23 cellular contexts compared by ENCODE assay signal in genomic region chr18:47815486-47816270, GRCh38.
DNase-seq lines count a peak whose midpoint lies in the region; ATAC-seq and TF ChIP-seq lines count a peak whose summit lies in the region.
"Had no signal": no experiment of that assay in that cellular context is flagged by ENCODE, and none has a peak within 500 bp of the region (broad histone marks: within the 10 kb centered on the region; RNA-seq: fewer than 3 reads in every experiment).

No MANE protein-coding gene starts in this region.

- H3F3A ChIP-seq in PC-9 (ENCODE audit: insufficient read depth, low read depth), result no peaks in the 10 kb centered on the region

- H4K91ac ChIP-seq in H9 (ENCODE audit: insufficient read length, low read depth, low read length), result no peak overlapping the region

- peaks cover 2 to 12% (median 4%) of the 10 kb centered on the region in 3 experiments; a peak in 3 of 7 replicates for H3K36me3 Mint-ChIP-seq in H9 (ENCODE audit: insufficient read depth in 1 of 3, low read depth in 3 of 3)

- no peak overlapping the region for H3K4ac ChIP-seq in H9 (ENCODE audit: low read depth, low read length)

- 0 out of 5 replicates have a peak, but pooled peaks cover 0 to 1% of the 10 kb centered on the region in 2 experiments for H3K9me3 Mint-ChIP-seq in H9
- H3K9me3 Mint-ChIP-seq: activated T-helper 17 cell treated with anti-CD3 and anti-CD28 coated beads, Interleukin-2, amount 50 U/mL, for 72 hours; CD8-positive, alpha-beta T cell had no signal

- no peak overlapping the region for H3K4me3 ChIP-seq in PC-9
- no peak overlapping the region for H3K4me3 ChIP-seq in fibroblast of pulmonary artery (replicated peaks; ENCODE audit: low read depth, low read length)
- no peak overlapping the region for H3K4me3 ChIP-seq in prostate gland
- H3K4me3 ChIP-seq in psoas muscle, result no peak overlapping the region
- H3K4me3 ChIP-seq: left ventricle myocardium inferior, SJSA1, testis had no signal

- no peaks in the 10 kb centered on the region for H3K27me3 ChIP-seq in H9 (ENCODE audit: insufficient read depth, low read length)
- no peaks in the 10 kb centered on the region for H3K27me3 ChIP-seq in PC-9 (ENCODE audit: insufficient read depth, low read depth)
- H3K27me3 ChIP-seq in prostate gland (replicated peaks; ENCODE audit: insufficient read depth), result no peaks in the 10 kb centered on the region
- no peaks in the 10 kb centered on the region for H3K27me3 ChIP-seq in psoas muscle (ENCODE audit: insufficient read depth in 3 of 3, low read length in 2 of 3)
- H3K27me3 ChIP-seq: SJSA1, testis had no signal

- H3K9me2 ChIP-seq in PC-9 (ENCODE audit: insufficient read depth), result no peaks in the 10 kb centered on the region

- POLR2A ChIA-PET in PC-9 (lab: Charles Lee; ENCODE audit: unreplicated experiment), result interaction anchor here (0.6 to 0.7 kb wide), 2 partner anchors 115 to 245 kb away, joined by 3 to 4 read pairs; no protein-coding TSS in a partner anchor

- H3K4me1 ChIP-seq in H9 (ENCODE audit: insufficient read depth, low read length) (peaks cover 12% of the 10 kb centered on the region), PC-9 (replicated peaks; ENCODE audit: insufficient read depth) (no peaks in the 10 kb centered on the region), prostate gland (replicated peaks) (no peaks in the 10 kb centered on the region), psoas muscle (peaks cover 2% of the 10 kb centered on the region)
- H3K4me1 ChIP-seq: SJSA1 had no signal

- no TSS peak for BruUV-seq in PC-9 (replicated peaks; lab: Mats Ljungman, UMichigan)

- WGBS in H9 (ENCODE audit: extremely low coverage, insufficient read length, low lambda C conversion rate), result no CpG with 5 or more reads among the region's 5 CpGs
- 46% methylated on average over 5 of the region's 5 CpGs for WGBS in prostate gland
- 65 to 68% (median 68%) methylated on average over 5 of the region's 5 CpGs for WGBS in psoas muscle, 3 donors

- H3K4me3 Mint-ChIP-seq in H9, result no peak overlapping the region
- H3K4me3 Mint-ChIP-seq: activated naive CD8-positive, alpha-beta T cell treated with anti-CD3 and anti-CD28 coated beads for 36 hours; activated T-helper 17 cell treated with anti-CD3 and anti-CD28 coated beads, Interleukin-2, amount 50 U/mL, for 72 hours; CD8-positive, alpha-beta T cell; stimulated activated naive B cell treated with anti-CD40 and anti-IgM and Interleukin-4, amounts not matched to agents 10 μg/mL and 1 μg/mL and 100 μg/mL, for 72 hours had no signal

- peak overlapping the region in 2 of 3 experiments; percentile 21 to 86; a peak in 4 of 7 replicates for H3K27ac Mint-ChIP-seq in H9
- H3K27ac Mint-ChIP-seq: activated naive CD8-positive, alpha-beta T cell treated with anti-CD3 and anti-CD28 coated beads for 36 hours; activated T-helper 17 cell treated with anti-CD3 and anti-CD28 coated beads, Interleukin-2, amount 50 U/mL, for 72 hours; CD8-positive, alpha-beta T cell; stimulated activated naive B cell treated with anti-CD40 and anti-IgM and Interleukin-4, amounts not matched to agents 10 μg/mL and 1 μg/mL and 100 μg/mL, for 72 hours had no signal

- no peak for ATAC-seq in psoas muscle
- ATAC-seq: activated T-helper 17 cell treated with anti-CD3 and anti-CD28 coated beads, Interleukin-2, amount 50 U/mL, for 72 hours; CD8-positive, alpha-beta T cell; Panc1; stimulated activated naive B cell treated with anti-CD40 and anti-IgM and Interleukin-4, amounts not matched to agents 10 μg/mL and 1 μg/mL and 100 μg/mL, for 72 hours had no signal

- H2BK120ac ChIP-seq in H9 (ENCODE audit: low read depth, low read length, poor library complexity, severe bottlenecking), result no peak overlapping the region

- no peak overlapping the region for H4K8ac ChIP-seq in H9 (replicated peaks; ENCODE audit: insufficient read length, low read depth, low read length)

- no peak overlapping the region for H3T11ph ChIP-seq in H9 (ENCODE audit: low read length)

- H2BK12ac ChIP-seq in H9 (ENCODE audit: insufficient read length, low read depth, low read length), result no peak overlapping the region

- no peak overlapping the region for H2AK5ac ChIP-seq in H9 (ENCODE audit: insufficient read length, low read length)

- H3K9ac ChIP-seq in H9 (ENCODE audit: extremely low read depth, insufficient read length, low read length), result no peak overlapping the region

- H3K9me3 ChIP-seq in H9 (ENCODE audit: control insufficient read depth, low read depth, low read length) (no peaks in the 10 kb centered on the region), PC-9 (ENCODE audit: insufficient read depth, low read depth) (no peaks in the 10 kb centered on the region), prostate gland (no peaks in the 10 kb centered on the region), psoas muscle (no peaks in the 10 kb centered on the region)
- H3K9me3 ChIP-seq: left ventricle myocardium inferior, SJSA1, testis had no signal

- no peak overlapping the region for H3K18ac ChIP-seq in H9 (ENCODE audit: insufficient read length, low read depth, low read length)

- no peaks in the 10 kb centered on the region for H3K27me3 Mint-ChIP-seq in H9 (ENCODE audit: low read depth)
- H3K27me3 Mint-ChIP-seq: activated naive CD8-positive, alpha-beta T cell treated with anti-CD3 and anti-CD28 coated beads for 36 hours; activated T-helper 17 cell treated with anti-CD3 and anti-CD28 coated beads, Interleukin-2, amount 50 U/mL, for 72 hours; stimulated activated naive B cell treated with anti-CD40 and anti-IgM and Interleukin-4, amounts not matched to agents 10 μg/mL and 1 μg/mL and 100 μg/mL, for 72 hours had no signal

- TF ChIP-seq CTCF in H9 (conservative IDR thresholded peaks at IDR 0.05), result no peak
- TF ChIP-seq CTCF in PC-9 (conservative IDR thresholded peaks at IDR 0.05), result no peak
- TF ChIP-seq CTCF in fibroblast of pulmonary artery (IDR thresholded peaks at IDR 0.05; ENCODE audit: low read length, missing control alignments), result no peak
- TF ChIP-seq CTCF in prostate gland (IDR thresholded peaks at IDR 0.05), result no peak
- TF ChIP-seq CTCF in psoas muscle (IDR thresholded peaks at IDR 0.05), result no peak

- no peak overlapping the region for H2BK20ac ChIP-seq in H9 (ENCODE audit: low read depth, low read length, poor library complexity, severe bottlenecking)

- H3K79me2 ChIP-seq in H9 (ENCODE audit: insufficient read depth, low read length), result no peaks in the 10 kb centered on the region
- no peaks in the 10 kb centered on the region for H3K79me2 ChIP-seq in PC-9 (ENCODE audit: low read depth)

- H3K4me2 ChIP-seq in H9 (ENCODE audit: insufficient read depth, insufficient read length, low read length), result no peak overlapping the region
- H3K4me2 ChIP-seq in PC-9, result no peak overlapping the region

- CTCF ChIA-PET in PC-9 (lab: Charles Lee), result no interaction called here

- H2BK15ac ChIP-seq in H9 (ENCODE audit: low read depth, low read length), result no peak overlapping the region

- no peak overlapping the region for H3K56ac ChIP-seq in H9 (ENCODE audit: insufficient read length, low read depth, low read length)

- no peak overlapping the region for H3K23ac ChIP-seq in H9 (ENCODE audit: insufficient read length, low read depth, low read length)

- TF ChIP-seq POLR2A in prostate gland (IDR thresholded peaks at IDR 0.05), result no peak

- DNase-seq in H9 (no peak), PC-9 (peak; percentile 5 to 46), fibroblast of pulmonary artery (ENCODE audit: low read depth) (peak; percentile 59), prostate gland (ENCODE audit: low spot score) (peak; percentile 14), psoas muscle (no peak), AG08395 (ENCODE audit: low spot score) (no peak), NCI-H1930 (lab: John Stamatoyannopoulos, UW) (no peak)
- DNase-seq: activated CD4-positive, alpha-beta T cell treated with anti-CD3 and anti-CD28 coated beads, Interleukin-2, amount 50 U/mL, for 1 hour; activated CD8-positive, alpha-beta memory T cell treated with anti-CD3 and anti-CD28 coated beads, Interleukin-2, amount 50 U/mL, for 4 hours; activated naive CD8-positive, alpha-beta T cell treated with anti-CD3 and anti-CD28 coated beads for 36 hours; CD8-positive, alpha-beta T cell; GDM1; KG1; left ventricle myocardium inferior; NCI-H187; NCI-H774; small intestine; stimulated activated naive B cell treated with anti-CD40 and anti-IgM and Interleukin-4, amounts not matched to agents 10 μg/mL and 1 μg/mL and 100 μg/mL, for 72 hours; T-helper 2 cell; testis had no signal

- no peak overlapping the region for H4K5ac ChIP-seq in H9 (ENCODE audit: insufficient read length, low read depth, low read length)

- H3K27ac ChIP-seq in H9 (ENCODE audit: insufficient read length, low read depth, low read length) (no peak overlapping the region), PC-9 (no peak overlapping the region), prostate gland (no peak overlapping the region), psoas muscle (no peak overlapping the region)
- H3K27ac ChIP-seq: left ventricle myocardium inferior, SJSA1, testis had no signal

- no peaks in the 10 kb centered on the region for H4K20me1 ChIP-seq in H9 (ENCODE audit: control insufficient read depth, insufficient read depth, insufficient read length)
- no peaks in the 10 kb centered on the region for H4K20me1 ChIP-seq in PC-9 (ENCODE audit: insufficient read depth)

- H2AFZ ChIP-seq in H9 (ENCODE audit: low read length), result no peak overlapping the region
- H2AFZ ChIP-seq in PC-9, result no peak overlapping the region

- H3K36me3 ChIP-seq in PC-9 (ENCODE audit: low read depth) (no peaks in the 10 kb centered on the region), prostate gland (no peaks in the 10 kb centered on the region), psoas muscle (ENCODE audit: insufficient read depth in 1 of 2, low read depth in 1 of 2) (no peaks in the 10 kb centered on the region)
- H3K36me3 ChIP-seq: left ventricle myocardium inferior, SJSA1 had no signal

- H3K14ac ChIP-seq in H9 (ENCODE audit: insufficient read depth, low read length), result no peak overlapping the region

- H3K23me2 ChIP-seq in H9 (ENCODE audit: insufficient read length, low read depth, low read length, poor library complexity, severe bottlenecking), result no peaks in the 10 kb centered on the region

- intact Hi-C loops in PC-9 (cut with micrococcal nuclease; ENCODE audit: unreplicated experiment) (no loop called here), prostate gland (cut with DNase I) (no loop called here), psoas muscle (cut with DNase I) (no loop called here)

- no peak overlapping the region for H2BK5ac ChIP-seq in H9 (ENCODE audit: insufficient read length, low read length)

- peaks cover 29 to 33% of the 10 kb centered on the region in 2 experiments for H3K4me1 Mint-ChIP-seq in H9
- H3K4me1 Mint-ChIP-seq: activated naive CD8-positive, alpha-beta T cell treated with anti-CD3 and anti-CD28 coated beads for 36 hours; activated T-helper 17 cell treated with anti-CD3 and anti-CD28 coated beads, Interleukin-2, amount 50 U/mL, for 72 hours had no signal

- no peaks in the 10 kb centered on the region for H3K79me1 ChIP-seq in H9 (ENCODE audit: insufficient read depth, low read depth, low read length, poor library complexity, severe bottlenecking)

Comparison
In these comparisons a context has a peak if more than half of its experiments do, and no peak if none do; other contexts are left out.
1. DNase-seq: peak in PC-9 (2 of 2), fibroblast of pulmonary artery (single experiment) and prostate gland (single experiment); none in H9 (single experiment), psoas muscle (0 of 2), AG08395 (single experiment) and NCI-H1930 (0 of 2).